8 cellular contexts compared by ENCODE assay signal in the genomic region with DNA sequence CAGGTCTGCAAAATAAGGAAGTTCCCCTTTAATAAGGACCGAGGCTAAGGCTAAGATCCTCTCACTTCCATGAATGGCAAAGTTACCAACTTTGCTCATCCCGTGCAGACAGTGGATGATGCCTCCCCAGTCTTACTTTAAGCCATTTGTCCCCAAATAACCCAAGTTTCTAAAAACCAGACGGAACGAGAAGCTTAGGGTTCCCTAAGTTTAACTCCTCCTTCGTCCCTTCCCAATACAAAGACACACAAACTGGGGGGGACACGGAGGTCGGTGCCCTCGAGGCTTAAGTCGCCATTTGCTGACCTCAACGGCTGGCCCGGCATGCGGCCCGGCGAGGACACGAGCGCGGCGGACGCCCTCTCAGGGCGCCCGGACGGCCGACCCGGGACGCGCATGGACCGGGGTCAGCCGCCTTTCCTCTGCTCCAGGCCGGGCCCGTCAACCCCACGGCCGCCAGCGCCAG. TPM values are rescaled to one million over a fixed set of nuclear protein-coding genes. Genes with fewer than 3 reads are reported as not detected.
DNase-seq lines count a peak whose midpoint lies in the region; ATAC-seq and TF ChIP-seq lines count a peak whose summit lies in the region.

No MANE protein-coding gene starts in this region.

- H3K23ac ChIP-seq in IMR-90 (ENCODE audit: low read depth, low read length): peak overlapping the region; percentile 86

- H3K9me3 Mint-ChIP-seq in T-helper 2 cell treated with Interferon-gamma antibody and Interleukin-4, amounts not matched to agents 5 μg/mL and 100 μg/mL, for 36 hours: no peaks in the 10 kb centered on the region

- H3K36me3 ChIP-seq in IMR-90 (ENCODE audit: control insufficient read depth, insufficient read depth, low read length) (peaks cover 1% of the 10 kb centered on the region; the same call in 1 of the 2 replicates), ectodermal cell (ENCODE audit: control insufficient read depth, insufficient read depth, low read length) (no peaks in the 10 kb centered on the region), lower lobe of right lung (no peaks in the 10 kb centered on the region)

- peak overlapping the region; percentile 98 for H2AFZ ChIP-seq in IMR-90 (replicated peaks; ENCODE audit: low read length, poor library complexity)

- H3K4me2 ChIP-seq in IMR-90 (ENCODE audit: low read depth, low read length): peak overlapping the region; percentile 97

- H3K27me3 Mint-ChIP-seq in T-helper 2 cell treated with Interferon-gamma antibody and Interleukin-4, amounts not matched to agents 5 μg/mL and 100 μg/mL, for 36 hours (ENCODE audit: low read depth): no peaks in the 10 kb centered on the region

- peaks cover 21% of the 10 kb centered on the region for H4K20me1 ChIP-seq in IMR-90 (ENCODE audit: insufficient read depth, low read length)

- no peak for TF ChIP-seq POLR2A in IMR-90 (IDR thresholded peaks at IDR 0.05; ENCODE audit: low read depth, low read length)

- ATAC-seq in GM21825 (IDR thresholded peaks at IDR 0.05; ENCODE audit: unreplicated experiment): peak; percentile 25
- peak; percentile 31 for ATAC-seq in IMR-90 (ENCODE audit: low read depth)
- peak in 1 of 2 donors; percentile 2 for ATAC-seq in lower lobe of right lung

- H2BK120ac ChIP-seq in IMR-90 (ENCODE audit: low read depth, low read length): peak overlapping the region; percentile 48

- in situ Hi-C loops in IMR-90 (cut with MboI; ENCODE audit: low sequenced_read_pairs): loop anchor here (5.0 kb wide), 1 partner anchor 77 kb away; a partner anchor contains a TSS

- H3K14ac ChIP-seq in IMR-90 (replicated peaks; ENCODE audit: low read depth, low read length): peak overlapping the region; percentile 77

- intact Hi-C loops in IMR-90 (cut with micrococcal nuclease): loop anchor here (2.0 to 10.0 kb wide), 2 partner anchors 69 to 731 kb away; a partner anchor contains a TSS
- intact Hi-C loops in lower lobe of right lung (cut with DNase I): no loop called here

- peak overlapping the region; percentile 98 for H2BK5ac ChIP-seq in IMR-90 (ENCODE audit: low read depth, low read length, poor library complexity, severe bottlenecking)

- peak overlapping the region; percentile 98 for H4K5ac ChIP-seq in IMR-90 (ENCODE audit: low read depth, low read length)

- H2AK5ac ChIP-seq in IMR-90 (ENCODE audit: low read depth, low read length): peak overlapping the region; percentile 30

- TF ChIP-seq CTCF in IMR-90 (conservative IDR thresholded peaks at IDR 0.05; ENCODE audit: low read depth, low read length): no peak
- TF ChIP-seq CTCF in lower lobe of right lung (IDR thresholded peaks at IDR 0.05): no peak

- dilution Hi-C loops in IMR-90 (cut with HindIII; ENCODE audit: low sequenced_read_pairs, unreplicated experiment): no loop called here

- peaks cover 36% of the 10 kb centered on the region for H3K4me1 Mint-ChIP-seq in T-helper 2 cell treated with Interferon-gamma antibody and Interleukin-4, amounts not matched to agents 5 μg/mL and 100 μg/mL, for 36 hours (ENCODE audit: low read depth)

- H4K91ac ChIP-seq in IMR-90 (ENCODE audit: insufficient read depth, low read depth, low read length): peak overlapping the region; percentile 74

- 0 out of 2 replicates have a peak overlapping the region, but pooled peaks have one; percentile 4 for H2BK20ac ChIP-seq in IMR-90 (ENCODE audit: low read depth, low read length)

- WGBS in IMR-90 (ENCODE audit: extremely low coverage in 2 of 2, insufficient read length in 1 of 2), 2 experiments: 0% methylated on average over 18 of the region's 33 CpGs; no CpG with 5 or more reads in 1 of the 2 experiments
- 0% methylated on average over 33 of the region's 33 CpGs for WGBS in ectodermal cell, 2 experiments

- no peaks in the 10 kb centered on the region for H3K9me3 ChIP-seq in IMR-90 (ENCODE audit: control insufficient read depth, insufficient read depth, low read length)
- no peaks in the 10 kb centered on the region for H3K9me3 ChIP-seq in ectodermal cell (ENCODE audit: control insufficient read depth, low read length)
- no peaks in the 10 kb centered on the region for H3K9me3 ChIP-seq in lower lobe of right lung

- H3K27me3 ChIP-seq in IMR-90 (ENCODE audit: control insufficient read depth, insufficient read depth, low read length) (no peaks in the 10 kb centered on the region), ectodermal cell (ENCODE audit: control insufficient read depth, insufficient read depth, low read length, poor library complexity, severe bottlenecking) (no peaks in the 10 kb centered on the region), lower lobe of right lung (ENCODE audit: low read depth) (no peaks in the 10 kb centered on the region)

- H3K56ac ChIP-seq in IMR-90 (ENCODE audit: extremely low read depth, insufficient read depth, low read length): peak overlapping the region; percentile 82

- H3K9me1 ChIP-seq in IMR-90 (ENCODE audit: insufficient read depth, low read length): peaks cover 5% of the 10 kb centered on the region

- peaks cover 11 to 36% of the 10 kb centered on the region in 2 experiments for H3K79me1 ChIP-seq in IMR-90 (ENCODE audit: low read depth in 1 of 2, low read length in 2 of 2)

- H3K9ac ChIP-seq in IMR-90 (ENCODE audit: low read depth, low read length): peak overlapping the region; percentile 99

- peak overlapping the region; percentile 77 for H3K4ac ChIP-seq in IMR-90 (ENCODE audit: low read depth, low read length)

- TF ChIP-seq RAD21 in IMR-90 (IDR thresholded peaks at IDR 0.05; ENCODE audit: low read length): no peak

- peak overlapping the region; percentile 45; the same call in 2 of the 3 replicates for H2BK15ac ChIP-seq in IMR-90 (ENCODE audit: low read depth, low read length)

- peak overlapping the region; percentile 98 for H3K18ac ChIP-seq in IMR-90 (ENCODE audit: low read depth, low read length)

- POLR2A ChIA-PET in IMR-90 (lab: Charles Lee; ENCODE audit: unreplicated experiment): interaction anchor here (0.6 kb wide), 1 partner anchor 55 kb away, joined by 5 read pairs; no protein-coding TSS in a partner anchor

- no TSS peak for BruUV-seq in IMR-90 (replicated peaks; lab: Mats Ljungman, UMichigan)

- H3K4me1 ChIP-seq in IMR-90 (ENCODE audit: control insufficient read depth, insufficient read depth, low read length) (peaks cover 7% of the 10 kb centered on the region), ectodermal cell (ENCODE audit: control insufficient read depth, insufficient read depth, low read length) (peaks cover 3% of the 10 kb centered on the region), lower lobe of right lung (peaks cover 52% of the 10 kb centered on the region)

- H3K4me3 ChIP-seq in IMR-90 (ENCODE audit: insufficient read depth, low read depth, low read length): peak overlapping the region; percentile 99
- peak overlapping the region; percentile 83 for H3K4me3 ChIP-seq in ectodermal cell (ENCODE audit: insufficient read depth, low read depth, low read length)
- peak overlapping the region; percentile 72 for H3K4me3 ChIP-seq in lower lobe of right lung

- peak overlapping the region; percentile 83 for H3K27ac Mint-ChIP-seq in T-helper 2 cell treated with Interferon-gamma antibody and Interleukin-4, amounts not matched to agents 5 μg/mL and 100 μg/mL, for 36 hours

- H3K36me3 Mint-ChIP-seq in T-helper 2 cell treated with Interferon-gamma antibody and Interleukin-4, amounts not matched to agents 5 μg/mL and 100 μg/mL, for 36 hours (ENCODE audit: low read depth): peaks cover 1% of the 10 kb centered on the region

- CTCF ChIA-PET in IMR-90 (lab: Yijun Ruan, JAX): interaction anchor here (1.2 kb wide), 1 partner anchor 10 kb away, joined by 3 read pairs; no protein-coding TSS in a partner anchor

- peak overlapping the region; percentile 82 for H3K27ac ChIP-seq in IMR-90 (ENCODE audit: insufficient read depth, low read length)
- peak overlapping the region; percentile 95 for H3K27ac ChIP-seq in ectodermal cell (ENCODE audit: insufficient read depth, low read depth, low read length, poor library complexity, severe bottlenecking)
- peak overlapping the region; percentile 95 for H3K27ac ChIP-seq in lower lobe of right lung
- H3K27ac ChIP-seq in temporal lobe (ENCODE audit: low read depth, low read length): peak overlapping the region; percentile 63

- H2AK9ac ChIP-seq in IMR-90 (replicated peaks; ENCODE audit: low read depth, low read length, poor library complexity): peak overlapping the region; percentile 98

- peak overlapping the region; percentile 35 to 65 for H4K8ac ChIP-seq in IMR-90 (ENCODE audit: low read depth in 2 of 2, low read length in 2 of 2)

- peak in 2 of 3 experiments; percentile 79 to 87 for DNase-seq in NCI-H1417 (lab: John Stamatoyannopoulos, UW)
- DNase-seq in NCI-H1417 treated with DMSO at 0.1 percent for 48 hours (lab: John Stamatoyannopoulos, UW): no peak
- no peak for DNase-seq in IMR-90
- peak; percentile 7 for DNase-seq in T-helper 2 cell treated with Interferon-gamma antibody and Interleukin-4, amounts not matched to agents 5 μg/mL and 100 μg/mL, for 36 hours (ENCODE audit: low spot score)
- peak; percentile 67 for DNase-seq in lower lobe of right lung

- peak overlapping the region; percentile 86 for H3K4me3 Mint-ChIP-seq in T-helper 2 cell treated with Interferon-gamma antibody and Interleukin-4, amounts not matched to agents 5 μg/mL and 100 μg/mL, for 36 hours

TF ChIP-seq in IMR-90, 13 proteins besides CTCF, POLR2A, EP300 and RAD21:
- TF ChIP-seq, protein P1, sequence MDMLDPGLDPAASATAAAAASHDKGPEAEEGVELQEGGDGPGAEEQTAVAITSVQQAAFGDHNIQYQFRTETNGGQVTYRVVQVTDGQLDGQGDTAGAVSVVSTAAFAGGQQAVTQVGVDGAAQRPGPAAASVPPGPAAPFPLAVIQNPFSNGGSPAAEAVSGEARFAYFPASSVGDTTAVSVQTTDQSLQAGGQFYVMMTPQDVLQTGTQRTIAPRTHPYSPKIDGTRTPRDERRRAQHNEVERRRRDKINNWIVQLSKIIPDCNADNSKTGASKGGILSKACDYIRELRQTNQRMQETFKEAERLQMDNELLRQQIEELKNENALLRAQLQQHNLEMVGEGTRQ (IDR thresholded peaks at IDR 0.05; ENCODE audit: low read depth, low read length): no peak
- no peak for TF ChIP-seq RCOR1 (IDR thresholded peaks at IDR 0.05; ENCODE audit: insufficient replicate concordance, low read length)
- peak; percentile 10; the same call in 1 of the 2 replicates for TF ChIP-seq MXI1 (IDR thresholded peaks at IDR 0.05; ENCODE audit: borderline replicate concordance, low read depth, low read length)

RNA-seq across cellular contexts. Expression of a gene that starts 0.5 kb away (rescaled TPM):
- total RNA-seq in IMR-90 (2012; rRNA removed): 9.3 and 15.3 TPM in 2 replicates
- 2.2 and 3.1 TPM in 2 replicates for polyA plus RNA-seq in IMR-90 (2012; rRNA removed)
- polyA plus RNA-seq in IMR-90 (2012; cell fraction: cytosol; rRNA removed): 0.45 and 0.46 TPM in 2 replicates
- polyA plus RNA-seq in IMR-90 (2012; cell fraction: nucleus; rRNA removed; ENCODE audit: low replicate concordance): 0.45 and 5.0 TPM in 2 replicates
- 21.9 TPM for polyA plus RNA-seq in ectodermal cell (2013, experiment 1 of 4)
- polyA plus RNA-seq in ectodermal cell (2013, experiment 2 of 4): 24.1 TPM
- polyA plus RNA-seq in ectodermal cell (2013, experiment 3 of 4): 17.7 TPM
- 19.8 TPM for polyA plus RNA-seq in ectodermal cell (2013, experiment 4 of 4)
- 9.0 TPM for total RNA-seq in lower lobe of right lung
- 91.2 TPM for total RNA-seq in temporal lobe

Comparison
In these comparisons a context has a peak if more than half of its experiments do, and no peak if none do; other contexts are left out.
1. DNase-seq: peak in NCI-H1417 (2 of 3), T-helper 2 cell treated with Interferon-gamma antibody and Interleukin-4, amounts not matched to agents 5 μg/mL and 100 μg/mL, for 36 hours (single experiment) and lower lobe of right lung (single experiment); none in NCI-H1417 treated with DMSO at 0.1 percent for 48 hours (single experiment) and IMR-90 (single experiment).
2. Peak in every context shown above with its lines, with median percentiles within 50 percentile points of each other: H3K27ac ChIP-seq and H3K4me3 ChIP-seq.